ENCODE assay signal across 8 cellular contexts in genomic region chr7:604038-604883, GRCh38.
DNase-seq lines count a peak whose midpoint lies in the region; ATAC-seq and FAIRE-seq lines count a peak whose summit lies in the region.

No MANE protein-coding gene starts in this region.

- no peaks in the 10 kb centered on the region for H3K36me3 Mint-ChIP-seq in natural killer cell treated with Interleukin-12 subunit alpha and Interleukin-12 subunit beta and Interleukin-15 and Interleukin-18, amount 100 ng/mL, for 72 hours
- peaks cover 48% of the 10 kb centered on the region for H3K36me3 Mint-ChIP-seq in stimulated activated naive CD8-positive, alpha-beta T cell treated with anti-CD3 and anti-CD28 coated beads, Interleukin-15, Interleukin-2, amounts not matched to agents 100 ng/mL and 50 ng/mL, for 24 hours (ENCODE audit: low read depth)

- peak; percentile 65 for ATAC-seq in GM21360 (IDR thresholded peaks at IDR 0.05; ENCODE audit: unreplicated experiment)
- ATAC-seq in natural killer cell treated with Interleukin-12 subunit alpha and Interleukin-12 subunit beta and Interleukin-15 and Interleukin-18, amount 100 ng/mL, for 72 hours = peak; percentile 81 to 87

- FAIRE-seq in HTR-8/SVneo (lab: Jason Lieb, UNC) = peak; percentile 20

- H3K4me1 Mint-ChIP-seq in natural killer cell treated with Interleukin-12 subunit alpha and Interleukin-12 subunit beta and Interleukin-15 and Interleukin-18, amount 100 ng/mL, for 72 hours (ENCODE audit: low read depth in 2 of 2) = peaks cover 42 to 52% of the 10 kb centered on the region in 2 donors
- peaks cover 84% of the 10 kb centered on the region for H3K4me1 Mint-ChIP-seq in stimulated activated naive CD8-positive, alpha-beta T cell treated with anti-CD3 and anti-CD28 coated beads, Interleukin-15, Interleukin-2, amounts not matched to agents 100 ng/mL and 50 ng/mL, for 24 hours (ENCODE audit: low read depth)

- peak; percentile 81 to 84 for DNase-seq in AML-193 (lab: John Stamatoyannopoulos, UW)
- DNase-seq in HTR-8/SVneo (ENCODE audit: insufficient read length, low spot score) = peak; percentile 83
- DNase-seq in activated CD4-positive, alpha-beta T cell treated with anti-CD3 and anti-CD28 coated beads, Interleukin-2, amount 50 U/mL, for 24 hours (ENCODE audit: low read depth in 1 of 2, low spot score in 1 of 2) = peak; percentile 90 to 93
- DNase-seq in dermis microvascular lymphatic vessel endothelial cell (ENCODE audit: low read depth in 2 of 2) = peak; percentile 96 to 97
- DNase-seq in natural killer cell treated with Interleukin-12 subunit alpha and Interleukin-12 subunit beta and Interleukin-15 and Interleukin-18, amount 100 ng/mL, for 72 hours (ENCODE audit: low spot score) = peak; percentile 97
- no peak for DNase-seq in NCI-H2171 (lab: John Stamatoyannopoulos, UW)

- H3K9me3 Mint-ChIP-seq in natural killer cell treated with Interleukin-12 subunit alpha and Interleukin-12 subunit beta and Interleukin-15 and Interleukin-18, amount 100 ng/mL, for 72 hours = no peaks in the 10 kb centered on the region
- no peaks in the 10 kb centered on the region for H3K9me3 Mint-ChIP-seq in stimulated activated naive CD8-positive, alpha-beta T cell treated with anti-CD3 and anti-CD28 coated beads, Interleukin-15, Interleukin-2, amounts not matched to agents 100 ng/mL and 50 ng/mL, for 24 hours

- no peaks in the 10 kb centered on the region for H3K27me3 Mint-ChIP-seq in natural killer cell treated with Interleukin-12 subunit alpha and Interleukin-12 subunit beta and Interleukin-15 and Interleukin-18, amount 100 ng/mL, for 72 hours
- H3K27me3 Mint-ChIP-seq in stimulated activated naive CD8-positive, alpha-beta T cell treated with anti-CD3 and anti-CD28 coated beads, Interleukin-15, Interleukin-2, amounts not matched to agents 100 ng/mL and 50 ng/mL, for 24 hours = no peaks in the 10 kb centered on the region

- H3K27ac Mint-ChIP-seq in natural killer cell treated with Interleukin-12 subunit alpha and Interleukin-12 subunit beta and Interleukin-15 and Interleukin-18, amount 100 ng/mL, for 72 hours = peak overlapping the region; percentile 97 to 100
- H3K27ac Mint-ChIP-seq in stimulated activated naive CD8-positive, alpha-beta T cell treated with anti-CD3 and anti-CD28 coated beads, Interleukin-15, Interleukin-2, amounts not matched to agents 100 ng/mL and 50 ng/mL, for 24 hours = peak overlapping the region; percentile 100

- peak overlapping the region; percentile 88 for H3K4me3 Mint-ChIP-seq in natural killer cell treated with Interleukin-12 subunit alpha and Interleukin-12 subunit beta and Interleukin-15 and Interleukin-18, amount 100 ng/mL, for 72 hours
- H3K4me3 Mint-ChIP-seq in stimulated activated naive CD8-positive, alpha-beta T cell treated with anti-CD3 and anti-CD28 coated beads, Interleukin-15, Interleukin-2, amounts not matched to agents 100 ng/mL and 50 ng/mL, for 24 hours = peak overlapping the region; percentile 90
